10 cellular contexts compared by ENCODE assay signal in genomic region chr10:89609730-89610393, GRCh38. TPM values are rescaled to one million over a fixed set of nuclear protein-coding genes. Genes with fewer than 3 reads are reported as not detected.
DNase-seq lines count a peak whose midpoint lies in the region; ATAC-seq and TF ChIP-seq lines count a peak whose summit lies in the region.
"Had no signal": no experiment of that assay in that cellular context is flagged by ENCODE, and none has a peak within 500 bp of the region (broad histone marks: within the 10 kb centered on the region; RNA-seq: fewer than 3 reads in every experiment).

No MANE protein-coding gene starts in this region.

- H3K4me2 ChIP-seq in mammary epithelial cell (ENCODE audit: insufficient read depth, low read depth, low read length), result no peak overlapping the region

- no peaks in the 10 kb centered on the region for H3K27me3 Mint-ChIP-seq in activated naive CD4-positive, alpha-beta T cell treated with anti-CD3 and anti-CD28 coated beads for 36 hours (ENCODE audit: low read depth)
- no peaks in the 10 kb centered on the region for H3K27me3 Mint-ChIP-seq in stimulated activated naive B cell treated with anti-CD40 and anti-IgM and Interleukin-4, amounts not matched to agents 10 μg/mL and 1 μg/mL and 100 μg/mL, for 72 hours
- H3K27me3 Mint-ChIP-seq: effector memory CD8-positive, alpha-beta T cell had no signal

- TF ChIP-seq CTCF in mammary epithelial cell (conservative IDR thresholded peaks at IDR 0.05 in 1 of 2, IDR thresholded peaks at IDR 0.05 in 1 of 2; ENCODE audit: extremely low read depth in 1 of 2, insufficient read depth in 1 of 2, low read depth in 1 of 2, low read length in 2 of 2) (no peak), mucosa of descending colon (IDR thresholded peaks at IDR 0.05) (no peak)

- no TSS peak for BruUV-seq in mammary epithelial cell (replicated peaks; lab: Mats Ljungman, UMichigan)

- H3K4me3 ChIP-seq in mammary epithelial cell (replicated peaks in 1 of 3; ENCODE audit: insufficient read depth in 1 of 3, low read depth in 2 of 3, low read length in 3 of 3) (no peak overlapping the region), mucosa of descending colon (no peak overlapping the region)

- CTCF ChIA-PET in activated naive CD4-positive, alpha-beta T cell treated with anti-CD3 and anti-CD28 coated beads for 36 hours (lab: Charles Lee), result interaction anchor here (0.5 kb wide), 1 partner anchor 1005 kb away, joined by 3 read pairs; no protein-coding TSS in a partner anchor
- CTCF ChIA-PET in mammary epithelial cell (lab: Charles Lee; ENCODE audit: low non-redundant PET), result no interaction called here

- no peaks in the 10 kb centered on the region for H3K27me3 ChIP-seq in mammary epithelial cell (ENCODE audit: insufficient read depth, low read length)

- no peak overlapping the region for H3K4me3 Mint-ChIP-seq in activated naive CD4-positive, alpha-beta T cell treated with anti-CD3 and anti-CD28 coated beads for 36 hours
- H3K4me3 Mint-ChIP-seq in stimulated activated naive B cell treated with anti-CD40 and anti-IgM and Interleukin-4, amounts not matched to agents 10 μg/mL and 1 μg/mL and 100 μg/mL, for 72 hours, result no peak overlapping the region
- H3K4me3 Mint-ChIP-seq: effector memory CD8-positive, alpha-beta T cell; immature natural killer cell had no signal

- in situ Hi-C loops in mammary epithelial cell (cut with MboI; ENCODE audit: low sequenced_read_pairs in 2 of 2), result no loop called here

- H3K79me2 ChIP-seq in mammary epithelial cell (ENCODE audit: insufficient read depth, low read length), result no peaks in the 10 kb centered on the region

- no peaks in the 10 kb centered on the region for H3K4me1 ChIP-seq in mammary epithelial cell (ENCODE audit: insufficient read depth, low read length)
- no peaks in the 10 kb centered on the region for H3K4me1 ChIP-seq in mucosa of descending colon (ENCODE audit: low read depth)

- H3K4me1 Mint-ChIP-seq in activated naive CD4-positive, alpha-beta T cell treated with anti-CD3 and anti-CD28 coated beads for 36 hours (ENCODE audit: low read depth), result peaks cover 11% of the 10 kb centered on the region
- H3K4me1 Mint-ChIP-seq in stimulated activated naive B cell treated with anti-CD40 and anti-IgM and Interleukin-4, amounts not matched to agents 10 μg/mL and 1 μg/mL and 100 μg/mL, for 72 hours, result peaks cover 0 to 3% of the 10 kb centered on the region in 2 donors
- H3K4me1 Mint-ChIP-seq: immature natural killer cell had no signal

- no peak overlapping the region for H2AFZ ChIP-seq in mammary epithelial cell (ENCODE audit: low read depth, low read length)

- 44% methylated on average over 2 of the region's 2 CpGs for WGBS in mammary epithelial cell (ENCODE audit: low coverage, missing lambda C conversion rate)

- ATAC-seq in GM21717 (IDR thresholded peaks at IDR 0.05; ENCODE audit: unreplicated experiment), result peak; percentile 90
- peak; percentile 96 for ATAC-seq in HG03432 (IDR thresholded peaks at IDR 0.05; ENCODE audit: unreplicated experiment)
- peak; percentile 61 to 64 for ATAC-seq in stimulated activated naive B cell treated with anti-CD40 and anti-IgM and Interleukin-4, amounts not matched to agents 10 μg/mL and 1 μg/mL and 100 μg/mL, for 72 hours (replicated peaks)
- no peak for ATAC-seq in mucosa of descending colon
- no peak for ATAC-seq in HG03571 (IDR thresholded peaks at IDR 0.05; ENCODE audit: unreplicated experiment)
- ATAC-seq: effector memory CD8-positive, alpha-beta T cell had no signal

- no peaks in the 10 kb centered on the region for H3K36me3 Mint-ChIP-seq in activated naive CD4-positive, alpha-beta T cell treated with anti-CD3 and anti-CD28 coated beads for 36 hours (ENCODE audit: low read depth)
- H3K36me3 Mint-ChIP-seq in stimulated activated naive B cell treated with anti-CD40 and anti-IgM and Interleukin-4, amounts not matched to agents 10 μg/mL and 1 μg/mL and 100 μg/mL, for 72 hours, result peaks cover 4 to 14% of the 10 kb centered on the region in 2 donors
- H3K36me3 Mint-ChIP-seq: immature natural killer cell had no signal

- H3K9me3 ChIP-seq in mammary epithelial cell (replicated peaks; ENCODE audit: insufficient read depth, low read length) (no peaks in the 10 kb centered on the region), mucosa of descending colon (no peaks in the 10 kb centered on the region)

- no peaks in the 10 kb centered on the region for H4K20me1 ChIP-seq in mammary epithelial cell (ENCODE audit: insufficient read depth, low read length)

- no peak overlapping the region for H3K27ac ChIP-seq in mammary epithelial cell (ENCODE audit: insufficient read depth, low read depth, low read length)

- H3K27ac Mint-ChIP-seq in activated naive CD4-positive, alpha-beta T cell treated with anti-CD3 and anti-CD28 coated beads for 36 hours, result no peak overlapping the region
- no peak overlapping the region for H3K27ac Mint-ChIP-seq in stimulated activated naive B cell treated with anti-CD40 and anti-IgM and Interleukin-4, amounts not matched to agents 10 μg/mL and 1 μg/mL and 100 μg/mL, for 72 hours
- H3K27ac Mint-ChIP-seq: immature natural killer cell had no signal

- intact Hi-C loops in activated naive CD4-positive, alpha-beta T cell treated with anti-CD3 and anti-CD28 coated beads for 36 hours (cut with micrococcal nuclease), result no loop called here
- intact Hi-C loops in mammary epithelial cell (cut with micrococcal nuclease), result no loop called here
- intact Hi-C loops in mucosa of descending colon (cut with DNase I, micrococcal nuclease), result no loop called here

- no peaks in the 10 kb centered on the region for H3K9me3 Mint-ChIP-seq in activated naive CD4-positive, alpha-beta T cell treated with anti-CD3 and anti-CD28 coated beads for 36 hours
- no peaks in the 10 kb centered on the region for H3K9me3 Mint-ChIP-seq in stimulated activated naive B cell treated with anti-CD40 and anti-IgM and Interleukin-4, amounts not matched to agents 10 μg/mL and 1 μg/mL and 100 μg/mL, for 72 hours
- H3K9me3 Mint-ChIP-seq: effector memory CD8-positive, alpha-beta T cell; immature natural killer cell had no signal

- H3K36me3 ChIP-seq in mammary epithelial cell (ENCODE audit: insufficient read depth, low read length) (peaks cover 10% of the 10 kb centered on the region), mucosa of descending colon (ENCODE audit: low read depth) (no peaks in the 10 kb centered on the region)

- DNase-seq in activated naive CD4-positive, alpha-beta T cell treated with anti-CD3 and anti-CD28 coated beads for 36 hours, result peak; percentile 13
- DNase-seq in activated naive CD4-positive, alpha-beta T cell treated with anti-CD3 and anti-CD28 coated beads, Interleukin-2, amount 50 U/mL, for 16 hours, result no peak
- DNase-seq in stimulated activated naive B cell treated with anti-CD40 and anti-IgM and Interleukin-4, amounts not matched to agents 10 μg/mL and 1 μg/mL and 100 μg/mL, for 72 hours, result no peak
- DNase-seq in mammary epithelial cell, result no peak
- DNase-seq in mucosa of descending colon, result no peak
- DNase-seq: effector memory CD8-positive, alpha-beta T cell; immature natural killer cell had no signal

- dilution Hi-C loops in mammary epithelial cell (cut with HindIII; ENCODE audit: low sequenced_read_pairs), result no loop called here

- H3K9ac ChIP-seq in mammary epithelial cell (ENCODE audit: insufficient read depth, low read length), result no peak overlapping the region

RNA-seq across cellular contexts. Expression of gene PANK1, which starts 35.2 kb away (rescaled TPM):
- total RNA-seq in activated naive CD4-positive, alpha-beta T cell treated with anti-CD3 and anti-CD28 coated beads for 36 hours, result 1 to 10 TPM; 1.6 to 2.2 TPM
- total RNA-seq in mammary epithelial cell (1 to 10 TPM; 4.7 to 5.3 TPM), mucosa of descending colon (10 to 100 TPM; 23.2 to 67.4 (median 24.1) TPM)
- 6.3 TPM for polyA plus RNA-seq in mammary epithelial cell
- 5.3 TPM for polyA minus RNA-seq in mammary epithelial cell

Comparison
In these comparisons a context has a peak if more than half of its experiments do, and no peak if none do; other contexts are left out.
1. ATAC-seq: peak in GM21717 (single experiment), HG03432 (single experiment) and stimulated activated naive B cell treated with anti-CD40 and anti-IgM and Interleukin-4, amounts not matched to agents 10 μg/mL and 1 μg/mL and 100 μg/mL, for 72 hours (2 of 2); none in mucosa of descending colon (single experiment) and HG03571 (single experiment).